ENCODE assay signal across 36 cellular contexts in the genomic region with DNA sequence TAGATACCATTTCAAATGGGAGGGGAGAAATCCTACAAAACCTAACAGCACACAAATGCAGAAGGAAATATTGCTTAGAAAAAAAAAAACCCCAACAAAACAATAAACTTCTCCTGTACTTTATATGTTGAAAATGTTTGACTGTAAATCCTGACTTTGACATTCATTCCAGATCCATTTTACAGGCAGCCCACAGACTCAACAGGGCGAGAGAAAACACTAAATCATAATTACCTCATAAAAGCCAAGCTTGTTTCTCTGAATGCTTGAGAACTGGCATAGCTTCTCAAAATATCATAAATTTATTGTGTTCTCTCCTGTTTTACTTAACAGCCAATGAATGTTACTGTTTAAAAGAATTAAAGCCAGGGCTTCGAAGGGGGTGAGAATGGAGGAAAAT.
"Had no signal": no experiment of that assay in that cellular context is flagged by ENCODE, and none has a peak within 500 bp of the region (broad histone marks: within the 10 kb centered on the region; RNA-seq: fewer than 3 reads in every experiment).

No MANE protein-coding gene starts in this region.

- H3K27ac ChIP-seq: adrenal gland, body of pancreas, esophagus muscularis mucosa, foreskin keratinocyte, gastrocnemius medialis, heart left ventricle, WERI-Rb-1 had no signal

- H3K4me3 ChIP-seq: adrenal gland, body of pancreas, esophagus muscularis mucosa, gastrocnemius medialis, heart left ventricle had no signal

- H3K4me3 Mint-ChIP-seq: activated B cell treated with CpG ODN at 0.5 μM for 24 hours; activated CD8-positive, alpha-beta memory T cell treated with anti-CD3 and anti-CD28 coated beads, Interleukin-2, amount 10 ng/mL, durations not matched to agents 7 days and 5 days; activated CD8-positive, alpha-beta T cell treated with anti-CD3 and anti-CD28 coated beads, Interleukin-2, amount 10 ng/mL, durations not matched to agents 7 days and 5 days; activated naive CD4-positive, alpha-beta T cell treated with anti-CD3 and anti-CD28 coated beads for 36 hours; activated naive CD4-positive, alpha-beta T cell treated with anti-CD3 and anti-CD28 coated beads, Interleukin-2, amount 50 U/mL, for 24 hours; activated naive CD8-positive, alpha-beta T cell treated with anti-CD3 and anti-CD28 coated beads for 36 hours; activated naive CD8-positive, alpha-beta T cell treated with anti-CD3 and anti-CD28 coated beads, Interleukin-2, amount 50 U/mL, for 24 hours; activated T-helper 1 cell treated with anti-CD3 and anti-CD28 coated beads, Interleukin-12 subunit alpha, Interleukin-12 subunit beta, Interleukin-2, Interleukin-4 antibody, amounts not matched to agents 30 ng/mL and 10 ng/mL and 1 ng/mL, durations not matched to agents 14 hours and 24 hours and 36 hours; effector memory CD8-positive, alpha-beta T cell; T-helper 17 cell; T-helper 2 cell treated with Interferon-gamma antibody and Interleukin-4, amounts not matched to agents 5 μg/mL and 100 μg/mL, for 36 hours had no signal

- ATAC-seq: activated CD4-positive, CD25-positive, alpha-beta regulatory T cell treated with anti-CD3 and anti-CD28 coated beads, Interleukin-2, amount 50 U/mL, for 24 hours; activated CD8-positive, alpha-beta memory T cell treated with anti-CD3 and anti-CD28 coated beads, Interleukin-2, amount 10 ng/mL, durations not matched to agents 7 days and 5 days; activated CD8-positive, alpha-beta T cell treated with anti-CD3 and anti-CD28 coated beads, Interleukin-2, amount 10 ng/mL, durations not matched to agents 7 days and 5 days; activated naive CD8-positive, alpha-beta T cell treated with anti-CD3 and anti-CD28 coated beads, Interleukin-2, amount 50 U/mL, for 24 hours; body of pancreas; effector memory CD8-positive, alpha-beta T cell; foreskin keratinocyte; gastrocnemius medialis; heart left ventricle; T-helper 17 cell had no signal

- H3K4me1 Mint-ChIP-seq: activated naive CD8-positive, alpha-beta T cell treated with anti-CD3 and anti-CD28 coated beads for 36 hours had no signal

- H3K27me3 Mint-ChIP-seq: activated B cell treated with CpG ODN at 0.5 μM for 24 hours; activated CD8-positive, alpha-beta memory T cell treated with anti-CD3 and anti-CD28 coated beads, Interleukin-2, amount 10 ng/mL, durations not matched to agents 7 days and 5 days; activated naive CD4-positive, alpha-beta T cell treated with anti-CD3 and anti-CD28 coated beads, Interleukin-2, amount 50 U/mL, for 24 hours; activated naive CD8-positive, alpha-beta T cell treated with anti-CD3 and anti-CD28 coated beads for 36 hours; activated naive CD8-positive, alpha-beta T cell treated with anti-CD3 and anti-CD28 coated beads, Interleukin-2, amount 50 U/mL, for 24 hours; T-helper 17 cell had no signal

- H3K9me3 ChIP-seq: adrenal gland, body of pancreas, esophagus muscularis mucosa, gastrocnemius medialis, heart left ventricle had no signal

- H3K9me3 Mint-ChIP-seq: activated B cell treated with CpG ODN at 0.5 μM for 24 hours; activated naive CD4-positive, alpha-beta T cell treated with anti-CD3 and anti-CD28 coated beads for 36 hours; activated naive CD4-positive, alpha-beta T cell treated with anti-CD3 and anti-CD28 coated beads, Interleukin-2, amount 50 U/mL, for 24 hours; activated naive CD8-positive, alpha-beta T cell treated with anti-CD3 and anti-CD28 coated beads for 36 hours; activated naive CD8-positive, alpha-beta T cell treated with anti-CD3 and anti-CD28 coated beads, Interleukin-2, amount 50 U/mL, for 24 hours; activated T-helper 1 cell treated with anti-CD3 and anti-CD28 coated beads, Interleukin-12 subunit alpha, Interleukin-12 subunit beta, Interleukin-2, Interleukin-4 antibody, amounts not matched to agents 30 ng/mL and 10 ng/mL and 1 ng/mL, durations not matched to agents 14 hours and 24 hours and 36 hours; activated T-helper 2 cell treated with anti-CD3 and anti-CD28 coated beads, Interferon-gamma antibody, Interleukin-2, Interleukin-4, amounts not matched to agents 10 μg/mL and 5 μg/mL and 100 μg/mL, durations not matched to agents 14 hours and 24 hours and 36 hours; effector memory CD8-positive, alpha-beta T cell; T-helper 2 cell treated with Interferon-gamma antibody and Interleukin-4, amounts not matched to agents 5 μg/mL and 100 μg/mL, for 36 hours had no signal

- H3K36me3 Mint-ChIP-seq: activated CD8-positive, alpha-beta memory T cell treated with anti-CD3 and anti-CD28 coated beads, Interleukin-2, amount 10 ng/mL, durations not matched to agents 7 days and 5 days; activated naive CD4-positive, alpha-beta T cell treated with anti-CD3 and anti-CD28 coated beads, Interleukin-2, amount 50 U/mL, for 24 hours; activated naive CD8-positive, alpha-beta T cell treated with anti-CD3 and anti-CD28 coated beads for 36 hours had no signal

- H3K36me3 ChIP-seq: adrenal gland, esophagus muscularis mucosa, gastrocnemius medialis, heart left ventricle, WERI-Rb-1 had no signal

- H3K27ac Mint-ChIP-seq: activated B cell treated with CpG ODN at 0.5 μM for 24 hours; activated CD8-positive, alpha-beta memory T cell treated with anti-CD3 and anti-CD28 coated beads, Interleukin-2, amount 10 ng/mL, durations not matched to agents 7 days and 5 days; activated CD8-positive, alpha-beta T cell treated with anti-CD3 and anti-CD28 coated beads, Interleukin-2, amount 10 ng/mL, durations not matched to agents 7 days and 5 days; activated naive CD4-positive, alpha-beta T cell treated with anti-CD3 and anti-CD28 coated beads for 36 hours; activated naive CD4-positive, alpha-beta T cell treated with anti-CD3 and anti-CD28 coated beads, Interleukin-2, amount 50 U/mL, for 24 hours; activated naive CD8-positive, alpha-beta T cell treated with anti-CD3 and anti-CD28 coated beads for 36 hours; activated naive CD8-positive, alpha-beta T cell treated with anti-CD3 and anti-CD28 coated beads, Interleukin-2, amount 50 U/mL, for 24 hours; activated T-helper 1 cell treated with anti-CD3 and anti-CD28 coated beads, Interleukin-12 subunit alpha, Interleukin-12 subunit beta, Interleukin-2, Interleukin-4 antibody, amounts not matched to agents 30 ng/mL and 10 ng/mL and 1 ng/mL, durations not matched to agents 14 hours and 24 hours and 36 hours; activated T-helper 2 cell treated with anti-CD3 and anti-CD28 coated beads, Interferon-gamma antibody, Interleukin-2, Interleukin-4, amounts not matched to agents 10 μg/mL and 5 μg/mL and 100 μg/mL, durations not matched to agents 14 hours and 24 hours and 36 hours; T-helper 17 cell; T-helper 2 cell treated with Interferon-gamma antibody and Interleukin-4, amounts not matched to agents 5 μg/mL and 100 μg/mL, for 36 hours had no signal

- H3K4me1 ChIP-seq: body of pancreas, esophagus muscularis mucosa, foreskin keratinocyte, gastrocnemius medialis had no signal

- DNase-seq: activated B cell treated with CpG ODN at 0.5 μM for 24 hours; activated CD4-positive, alpha-beta T cell treated with anti-CD3 and anti-CD28 coated beads for 48 hours; activated CD4-positive, alpha-beta T cell treated with anti-CD3 and anti-CD28 coated beads, Interleukin-2, amount 50 U/mL, for 1 hour; activated CD4-positive, alpha-beta T cell treated with anti-CD3 and anti-CD28 coated beads, Interleukin-2, amount 50 U/mL, for 48 hours; activated CD8-positive, alpha-beta memory T cell treated with anti-CD3 and anti-CD28 coated beads, Interleukin-2, amount 10 ng/mL, durations not matched to agents 7 days and 5 days; activated CD8-positive, alpha-beta memory T cell treated with anti-CD3 and anti-CD28 coated beads, Interleukin-2, amount 50 U/mL, for 4 hours; activated CD8-positive, alpha-beta T cell treated with anti-CD3 and anti-CD28 coated beads, Interleukin-2, amount 10 ng/mL, durations not matched to agents 7 days and 5 days; activated effector memory CD4-positive, alpha-beta T cell treated with anti-CD3 and anti-CD28 coated beads, Interleukin-2, amount 50 U/mL, for 16 hours; activated naive CD4-positive, alpha-beta T cell treated with anti-CD3 and anti-CD28 coated beads for 36 hours; activated naive CD8-positive, alpha-beta T cell treated with anti-CD3 and anti-CD28 coated beads for 36 hours; activated naive CD8-positive, alpha-beta T cell treated with anti-CD3 and anti-CD28 coated beads, Interleukin-2, amount 50 U/mL, for 24 hours; activated T-cell treated with anti-CD3 and anti-CD28 coated beads, Interleukin-2, amount 50 U/mL, for 1 hour; activated T-cell treated with anti-CD3 and anti-CD28 coated beads, Interleukin-2, amount 50 U/mL, for 48 hours; adrenal gland; amygdala; aorta; body of pancreas; caudate nucleus; cortex of kidney; dermis blood vessel endothelial cell; effector CD4-positive, alpha-beta T cell; effector memory CD8-positive, alpha-beta T cell; erythroblast; foreskin keratinocyte; gastrocnemius medialis; glutamatergic neuron; heart left ventricle; T-helper 17 cell; T1000; WERI-Rb-1 had no signal
